ENCODE assay signal across 11 cellular contexts in genomic region chr14:49594347-49595089, GRCh38. TPM values are rescaled to one million over a fixed set of nuclear protein-coding genes. Genes with fewer than 3 reads are reported as not detected.
DNase-seq lines count a peak whose midpoint lies in the region; ATAC-seq, FAIRE-seq and TF ChIP-seq lines count a peak whose summit lies in the region.
"Had no signal": no experiment of that assay in that cellular context is flagged by ENCODE, and none has a peak within 500 bp of the region (broad histone marks: within the 10 kb centered on the region; RNA-seq: fewer than 3 reads in every experiment).

No MANE protein-coding gene starts in this region.

- peak; percentile 92 for DNase-seq in LNCaP clone FGC (ENCODE audit: low read depth)
- peak; percentile 67 for DNase-seq in fibroblast of peridontal ligament (ENCODE audit: extremely low read depth)
- DNase-seq in small intestine: peak; percentile 97
- no peak for DNase-seq in mesenteric fat pad (ENCODE audit: low spot score)
- DNase-seq in stimulated activated CD4-positive, alpha-beta T cell treated with anti-CD3 and anti-CD28 coated beads, Interleukin-4, amount 100 ng/mL, for 1 hour: no peak
- no peak for DNase-seq in GM19240 (ENCODE audit: insufficient read length, low spot score)
- DNase-seq: activated CD4-positive, CD25-positive, alpha-beta regulatory T cell treated with anti-CD3 and anti-CD28 coated beads, Interleukin-2, amount 50 U/mL, for 72 hours; effector memory CD4-positive, alpha-beta T cell; NCI-H1417 had no signal

- no peaks in the 10 kb centered on the region for H3K36me3 ChIP-seq in small intestine (ENCODE audit: control insufficient read depth in 2 of 2, insufficient read depth in 2 of 2, low read length in 2 of 2)

- peak; percentile 55 for FAIRE-seq in small intestine (lab: Jason Lieb, UNC)

- no peak for TF ChIP-seq CTCF in LNCaP clone FGC (IDR thresholded peaks at IDR 0.05; ENCODE audit: control insufficient read depth, extremely low read depth, insufficient read depth)

- H3K4me3 ChIP-seq in LNCaP clone FGC (ENCODE audit: low read depth, low read length) (0 out of 2 replicates have a peak overlapping the region, but pooled peaks have one; percentile 5), small intestine (ENCODE audit: low read depth in 1 of 2, low read length in 2 of 2) (no peak overlapping the region)
- H3K4me3 ChIP-seq: skin epidermis had no signal

- H3K4me1 ChIP-seq in small intestine (ENCODE audit: control insufficient read depth in 2 of 2, insufficient read depth in 1 of 2, low read depth in 1 of 2, low read length in 1 of 2): no peaks in the 10 kb centered on the region

- 6 to 31% (median 27%) methylated on average over 4 of the region's 4 CpGs for WGBS in small intestine, 3 donors

- H3K27me3 ChIP-seq in small intestine (ENCODE audit: control insufficient read depth in 2 of 2, insufficient read depth in 2 of 2, low read length in 2 of 2): no peaks in the 10 kb centered on the region

- H3K27ac ChIP-seq in small intestine (ENCODE audit: low read depth in 1 of 2, low read length in 1 of 2): no peak overlapping the region

- H3K9me3 ChIP-seq in small intestine (ENCODE audit: control insufficient read depth, low read depth): no peaks in the 10 kb centered on the region

- peak; percentile 20 for ATAC-seq in GM19023 (IDR thresholded peaks at IDR 0.05; ENCODE audit: unreplicated experiment)

RNA-seq across cellular contexts. Expression of gene LRR1, which starts 4.2 kb away (rescaled TPM):
- polyA plus RNA-seq in small intestine: 10 to 100 TPM; 14.1 to 21.0 (median 18.3) TPM
- total RNA-seq in mesenteric fat pad: 12.0 TPM

RNA-seq across cellular contexts. Expression of gene RPS29, which starts 8.3 kb away (rescaled TPM):
- 1,000 to 10,000 TPM; 2,810 to 5,742 (median 3,537) TPM for polyA plus RNA-seq in small intestine
- total RNA-seq in mesenteric fat pad: 1,006 TPM

RNA-seq across cellular contexts. Expression of gene RPL36AL, which starts 25.9 kb away (rescaled TPM):
- 100 to 1,000 TPM; 525 to 910 (median 823) TPM for polyA plus RNA-seq in small intestine
- 138 TPM for total RNA-seq in mesenteric fat pad

RNA-seq across cellular contexts. Expression of gene MGAT2, which starts 26.1 kb away (rescaled TPM):
- polyA plus RNA-seq in small intestine: 10 to 100 TPM; 13.5 to 26.6 (median 25.3) TPM
- 36.5 TPM for total RNA-seq in mesenteric fat pad

RNA-seq across cellular contexts. Expression of gene DNAAF2, which starts 40.5 kb away (rescaled TPM):
- polyA plus RNA-seq in small intestine: 10 to 100 TPM in 1 of 3 donors, 1 to 10 TPM in 2; 8.3 to 19.5 (median 9.2) TPM
- 7.5 TPM for total RNA-seq in mesenteric fat pad

Comparison
In these comparisons a context has a peak if more than half of its experiments do, and no peak if none do; other contexts are left out.
1. DNase-seq: peak in LNCaP clone FGC (single experiment), fibroblast of peridontal ligament (single experiment) and small intestine (single experiment); none in mesenteric fat pad (single experiment), stimulated activated CD4-positive, alpha-beta T cell treated with anti-CD3 and anti-CD28 coated beads, Interleukin-4, amount 100 ng/mL, for 1 hour (single experiment) and GM19240 (single experiment).